Comparison of ENCODE assay signal across 25 cellular contexts in the genomic region with DNA sequence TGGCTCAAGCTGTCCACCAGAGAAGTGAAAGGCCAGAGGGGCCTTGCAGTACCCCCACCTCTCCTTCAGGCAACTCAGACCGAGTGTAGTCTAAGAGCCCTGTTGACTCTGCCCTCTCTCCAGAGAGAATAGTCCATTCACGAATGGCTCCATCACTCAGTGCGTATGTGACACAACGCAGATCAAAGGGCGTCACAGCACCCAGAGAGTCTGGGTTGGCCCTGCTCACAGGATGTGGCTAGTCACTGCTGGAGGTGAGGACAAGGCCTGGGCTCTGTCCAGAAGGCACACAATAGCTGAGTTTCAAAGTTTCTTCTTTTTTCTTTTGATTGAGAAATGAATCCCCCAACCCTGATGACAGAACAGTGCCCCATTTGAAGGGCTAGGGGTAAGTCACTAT.
DNase-seq lines count a peak whose midpoint lies in the region; ATAC-seq and TF ChIP-seq lines count a peak whose summit lies in the region.
"Had no signal": no experiment of that assay in that cellular context is flagged by ENCODE, and none has a peak within 500 bp of the region (broad histone marks: within the 10 kb centered on the region; RNA-seq: fewer than 3 reads in every experiment).

No MANE protein-coding gene starts in this region.

- H3K4me1 Mint-ChIP-seq in activated T-cell treated with anti-CD3 and anti-CD28 coated beads, Interleukin-2, amount 50 U/mL, for 72 hours (ENCODE audit: low read depth) = no peaks in the 10 kb centered on the region
- peaks cover 7 to 8% of the 10 kb centered on the region in 2 donors for H3K4me1 Mint-ChIP-seq in natural killer cell treated with Interleukin-12 subunit alpha and Interleukin-12 subunit beta and Interleukin-15 and Interleukin-18, amount 100 ng/mL, for 72 hours (ENCODE audit: low read depth in 2 of 2)
- H3K4me1 Mint-ChIP-seq: IgD-negative memory B cell had no signal

- no peaks in the 10 kb centered on the region for H4K20me1 ChIP-seq in BLaER1 treated with 17β-estradiol and CSF1 and Interleukin-3, amounts not matched to agents 10 nM and 100 nM
- H4K20me1 ChIP-seq in GM23248 (ENCODE audit: insufficient read depth) = no peaks in the 10 kb centered on the region

- H3K4me3 ChIP-seq in BLaER1 treated with 17β-estradiol and CSF1 and Interleukin-3, amounts not matched to agents 10 nM and 100 nM = no peak overlapping the region
- H3K4me3 ChIP-seq in GM23248 = no peak overlapping the region
- H3K4me3 ChIP-seq in brain microvascular endothelial cell (ENCODE audit: low read depth, low read length) = no peak overlapping the region
- H3K4me3 ChIP-seq: PC-9 had no signal

- H3K4me3 Mint-ChIP-seq in activated T-cell treated with anti-CD3 and anti-CD28 coated beads, Interleukin-2, amount 50 U/mL, for 72 hours = no peak overlapping the region
- H3K4me3 Mint-ChIP-seq in natural killer cell treated with Interleukin-12 subunit alpha and Interleukin-12 subunit beta and Interleukin-15 and Interleukin-18, amount 100 ng/mL, for 72 hours = no peak overlapping the region
- H3K4me3 Mint-ChIP-seq: IgD-negative memory B cell had no signal

- no peaks in the 10 kb centered on the region for H3K27me3 Mint-ChIP-seq in activated T-cell treated with anti-CD3 and anti-CD28 coated beads, Interleukin-2, amount 50 U/mL, for 72 hours (ENCODE audit: low read depth)
- no peaks in the 10 kb centered on the region for H3K27me3 Mint-ChIP-seq in natural killer cell treated with Interleukin-12 subunit alpha and Interleukin-12 subunit beta and Interleukin-15 and Interleukin-18, amount 100 ng/mL, for 72 hours
- H3K27me3 Mint-ChIP-seq: IgD-negative memory B cell had no signal

- no peak for TF ChIP-seq CTCF in brain microvascular endothelial cell (IDR thresholded peaks at IDR 0.05; ENCODE audit: low read depth, low read length, missing control alignments)

- H2AFZ ChIP-seq in GM23248 = no peak overlapping the region
- H2AFZ ChIP-seq: PC-9 had no signal

- no peak for ATAC-seq in activated T-cell treated with anti-CD3 and anti-CD28 coated beads, Interleukin-2, amount 50 U/mL, for 72 hours (replicated peaks in 1 of 2)
- ATAC-seq in natural killer cell treated with Interleukin-12 subunit alpha and Interleukin-12 subunit beta and Interleukin-15 and Interleukin-18, amount 100 ng/mL, for 72 hours = peak; percentile 79 to 82
- no peak for ATAC-seq in GM18907 (IDR thresholded peaks at IDR 0.05; ENCODE audit: unreplicated experiment)

- H3K9ac ChIP-seq in BLaER1 treated with 17β-estradiol and CSF1 and Interleukin-3, amounts not matched to agents 10 nM and 100 nM = no peak overlapping the region
- no peak overlapping the region for H3K9ac ChIP-seq in GM23248
- H3K9ac ChIP-seq: KMS-11 had no signal

- peaks cover 5 to 30% (median 20%) of the 10 kb centered on the region in 10 experiments; a peak in 19 of 20 replicates for H3K4me1 ChIP-seq in BLaER1 treated with 17β-estradiol and CSF1 and Interleukin-3, amounts not matched to agents 10 nM and 100 nM
- H3K4me1 ChIP-seq in GM23248 (ENCODE audit: insufficient read depth) = no peaks in the 10 kb centered on the region

- H3F3A ChIP-seq in GM23248 (ENCODE audit: insufficient read depth) = no peaks in the 10 kb centered on the region

- peak overlapping the region in 2 of 11 experiments; percentile 1 to 23; a peak in 1 of 22 replicates for H3K27ac ChIP-seq in BLaER1 treated with 17β-estradiol and CSF1 and Interleukin-3, amounts not matched to agents 10 nM and 100 nM
- no peak overlapping the region for H3K27ac ChIP-seq in GM23248
- H3K27ac ChIP-seq in brain microvascular endothelial cell = no peak overlapping the region
- H3K27ac ChIP-seq: KMS-11, PC-9 had no signal

- in situ Hi-C loops in GM23248 (cut with MboI) (no loop called here), brain microvascular endothelial cell (cut with HindIII; ENCODE audit: low pct_ligation_motif_present, low sequenced_read_pairs) (no loop called here)

- peaks cover 0 to 3% of the 10 kb centered on the region in 2 donors for H3K9me3 Mint-ChIP-seq in activated T-cell treated with anti-CD3 and anti-CD28 coated beads, Interleukin-2, amount 50 U/mL, for 72 hours
- no peaks in the 10 kb centered on the region for H3K9me3 Mint-ChIP-seq in natural killer cell treated with Interleukin-12 subunit alpha and Interleukin-12 subunit beta and Interleukin-15 and Interleukin-18, amount 100 ng/mL, for 72 hours
- H3K9me3 Mint-ChIP-seq: IgD-negative memory B cell had no signal

- H3K9me3 ChIP-seq in BLaER1 treated with 17β-estradiol and CSF1 and Interleukin-3, amounts not matched to agents 10 nM and 100 nM (replicated peaks in 1 of 11) = peaks cover 0 to 6% (median 0%) of the 10 kb centered on the region in 11 experiments; a peak in 1 of 22 replicates
- H3K9me3 ChIP-seq in GM23248 (ENCODE audit: low read depth) = no peaks in the 10 kb centered on the region
- H3K9me3 ChIP-seq: BE2C had no signal

- no peaks in the 10 kb centered on the region for H3K36me3 ChIP-seq in BLaER1 treated with 17β-estradiol and CSF1 and Interleukin-3, amounts not matched to agents 10 nM and 100 nM
- H3K36me3 ChIP-seq in GM23248 (ENCODE audit: low read depth) (no peaks in the 10 kb centered on the region), brain microvascular endothelial cell (replicated peaks) (no peaks in the 10 kb centered on the region)
- H3K36me3 ChIP-seq: BE2C had no signal

- H3K36me3 Mint-ChIP-seq in activated T-cell treated with anti-CD3 and anti-CD28 coated beads, Interleukin-2, amount 50 U/mL, for 72 hours (ENCODE audit: insufficient read depth in 2 of 2) = peaks cover 0 to 7% of the 10 kb centered on the region in 2 donors
- no peaks in the 10 kb centered on the region for H3K36me3 Mint-ChIP-seq in natural killer cell treated with Interleukin-12 subunit alpha and Interleukin-12 subunit beta and Interleukin-15 and Interleukin-18, amount 100 ng/mL, for 72 hours

- 0 out of 2 replicates have a peak, but pooled peaks cover 3% of the 10 kb centered on the region for H3K9me2 ChIP-seq in GM23248 (ENCODE audit: insufficient read depth)

- no peaks in the 10 kb centered on the region for H3K79me2 ChIP-seq in GM23248 (ENCODE audit: insufficient read depth)

- WGBS in GM23248 (ENCODE audit: low coverage in 1 of 2, low lambda C conversion rate in 2 of 2, missing lambda C conversion rate in 2 of 2), 2 experiments = 94 to 96% methylated on average over 5 of the region's 5 CpGs

- no peak for DNase-seq in activated T-cell treated with anti-CD3 and anti-CD28 coated beads, Interleukin-2, amount 50 U/mL, for 72 hours
- DNase-seq in activated T-cell treated with anti-CD3 and anti-CD28 coated beads, Interleukin-2, amount 50 U/mL, for 48 hours = no peak
- DNase-seq in UCSD-AML1 (lab: John Stamatoyannopoulos, UW; ENCODE audit: unreplicated experiment) (peak; percentile 11), GM23248 (no peak), brain microvascular endothelial cell (no peak)
- DNase-seq in natural killer cell treated with Interleukin-12 subunit alpha and Interleukin-12 subunit beta and Interleukin-15 and Interleukin-18, amount 100 ng/mL, for 72 hours (ENCODE audit: low spot score) = peak; percentile 62
- DNase-seq: 8988T, ACHN, BE2C, Calu3, DMS79 treated with DMSO at 0.1 percent for 48 hours, HCEC 1CT, MM.1S, NCI-H1048, NCI-H1417, NCI-H1694 treated with DMSO at 0.1 percent for 48 hours, NCI-H2081, NCI-H2227 treated with DMSO at 0.1 percent for 48 hours, NCI-H526 treated with DMSO at 0.1 percent for 48 hours, PC-9, SHP77 had no signal

- H3K27ac Mint-ChIP-seq in activated T-cell treated with anti-CD3 and anti-CD28 coated beads, Interleukin-2, amount 50 U/mL, for 72 hours = peak overlapping the region; percentile 15
- H3K27ac Mint-ChIP-seq in natural killer cell treated with Interleukin-12 subunit alpha and Interleukin-12 subunit beta and Interleukin-15 and Interleukin-18, amount 100 ng/mL, for 72 hours = peak overlapping the region in 1 of 2 donors; percentile 65
- H3K27ac Mint-ChIP-seq: IgD-negative memory B cell had no signal

- H3K27me3 ChIP-seq in BLaER1 treated with 17β-estradiol and CSF1 and Interleukin-3, amounts not matched to agents 10 nM and 100 nM = no peaks in the 10 kb centered on the region
- no peaks in the 10 kb centered on the region for H3K27me3 ChIP-seq in GM23248 (replicated peaks; ENCODE audit: insufficient read depth)
- H3K27me3 ChIP-seq in brain microvascular endothelial cell (replicated peaks) = no peaks in the 10 kb centered on the region
- H3K27me3 ChIP-seq: BE2C had no signal

- H3K4me2 ChIP-seq in BLaER1 treated with 17β-estradiol and CSF1 and Interleukin-3, amounts not matched to agents 10 nM and 100 nM = peak overlapping the region in 7 of 11 experiments; percentile 1 to 68 (median 44); a peak in 12 of 22 replicates
- H3K4me2 ChIP-seq in GM23248 (ENCODE audit: unreplicated experiment) = no peak overlapping the region
- H3K4me2 ChIP-seq: KMS-11, PC-9 had no signal

Comparison
In these comparisons a context has a peak if more than half of its experiments do, and no peak if none do; other contexts are left out.
1. ATAC-seq: peak in natural killer cell treated with Interleukin-12 subunit alpha and Interleukin-12 subunit beta and Interleukin-15 and Interleukin-18, amount 100 ng/mL, for 72 hours (2 of 2); none in activated T-cell treated with anti-CD3 and anti-CD28 coated beads, Interleukin-2, amount 50 U/mL, for 72 hours (0 of 2) and GM18907 (single experiment).
2. DNase-seq: peak in UCSD-AML1 (single experiment) and natural killer cell treated with Interleukin-12 subunit alpha and Interleukin-12 subunit beta and Interleukin-15 and Interleukin-18, amount 100 ng/mL, for 72 hours (single experiment); none in activated T-cell treated with anti-CD3 and anti-CD28 coated beads, Interleukin-2, amount 50 U/mL, for 72 hours (0 of 2), activated T-cell treated with anti-CD3 and anti-CD28 coated beads, Interleukin-2, amount 50 U/mL, for 48 hours (0 of 2), GM23248 (single experiment) and brain microvascular endothelial cell (single experiment).